ENCODE assay signal across 8 cellular contexts in genomic region chr2:98148968-98149697, GRCh38.
DNase-seq lines count a peak whose midpoint lies in the region; ATAC-seq and TF ChIP-seq lines count a peak whose summit lies in the region.

No MANE protein-coding gene starts in this region.

- H3K4me1 Mint-ChIP-seq in activated T-cell treated with anti-CD3 and anti-CD28 coated beads, Interleukin-2, amount 50 U/mL, for 72 hours (ENCODE audit: low read depth) = peaks cover 4% of the 10 kb centered on the region
- no peaks in the 10 kb centered on the region for H3K4me1 Mint-ChIP-seq in activated T-helper 2 cell treated with anti-CD3 and anti-CD28 coated beads, Interferon-gamma antibody, Interleukin-2, Interleukin-4, amounts not matched to agents 10 μg/mL and 5 μg/mL and 100 μg/mL, durations not matched to agents 14 hours and 24 hours and 36 hours (ENCODE audit: low read depth)

- DNase-seq in activated T-cell treated with anti-CD3 and anti-CD28 coated beads, Interleukin-2, amount 50 U/mL, for 72 hours = peak; percentile 6 to 11
- DNase-seq in activated T-cell treated with anti-CD3 and anti-CD28 coated beads, Interleukin-2, amount 50 U/mL, for 48 hours = no peak
- peak; percentile 12 for DNase-seq in activated T-helper 2 cell treated with anti-CD3 and anti-CD28 coated beads, Interferon-gamma antibody, Interleukin-2, Interleukin-4, amounts not matched to agents 10 μg/mL and 5 μg/mL and 100 μg/mL, durations not matched to agents 14 hours and 24 hours and 36 hours (ENCODE audit: low spot score)
- peak in 1 of 2 donors; percentile 39 for DNase-seq in heart right ventricle
- no peak for DNase-seq in stomach
- no peak for DNase-seq in NCI-H146 (lab: John Stamatoyannopoulos, UW)

- 34 to 49% methylated on average over 5 of the region's 5 CpGs for WGBS in heart right ventricle, 2 donors
- 15 to 39% (median 22%) methylated on average over 5 of the region's 5 CpGs for WGBS in stomach, 5 donors

- H3K27me3 Mint-ChIP-seq in activated T-cell treated with anti-CD3 and anti-CD28 coated beads, Interleukin-2, amount 50 U/mL, for 72 hours (ENCODE audit: low read depth) = peaks cover 10% of the 10 kb centered on the region
- H3K27me3 Mint-ChIP-seq in activated T-helper 2 cell treated with anti-CD3 and anti-CD28 coated beads, Interferon-gamma antibody, Interleukin-2, Interleukin-4, amounts not matched to agents 10 μg/mL and 5 μg/mL and 100 μg/mL, durations not matched to agents 14 hours and 24 hours and 36 hours (ENCODE audit: low read depth) = peaks cover 5% of the 10 kb centered on the region

- ATAC-seq in activated T-cell treated with anti-CD3 and anti-CD28 coated beads, Interleukin-2, amount 50 U/mL, for 72 hours (replicated peaks in 1 of 2) = peak; percentile 89 to 95
- ATAC-seq in heart right ventricle (peak; percentile 46 to 84 (median 74)), GM19467 (IDR thresholded peaks at IDR 0.05; ENCODE audit: unreplicated experiment) (no peak), HG03097 (IDR thresholded peaks at IDR 0.05; ENCODE audit: low FRiP score, unreplicated experiment) (no peak)

- peak in 3 of 9 donors; percentile 17 to 25 (median 21) for TF ChIP-seq CTCF in heart right ventricle (IDR thresholded peaks at IDR 0.05)
- peak in 1 of 7 experiments; percentile 6 for TF ChIP-seq CTCF in stomach (IDR thresholded peaks at IDR 0.05)

- peaks cover 0 to 2% of the 10 kb centered on the region in 2 donors for H3K9me3 Mint-ChIP-seq in activated T-cell treated with anti-CD3 and anti-CD28 coated beads, Interleukin-2, amount 50 U/mL, for 72 hours
- H3K9me3 Mint-ChIP-seq in activated T-helper 2 cell treated with anti-CD3 and anti-CD28 coated beads, Interferon-gamma antibody, Interleukin-2, Interleukin-4, amounts not matched to agents 10 μg/mL and 5 μg/mL and 100 μg/mL, durations not matched to agents 14 hours and 24 hours and 36 hours = peaks cover 9% of the 10 kb centered on the region

- no peak overlapping the region for H3K27ac Mint-ChIP-seq in activated T-cell treated with anti-CD3 and anti-CD28 coated beads, Interleukin-2, amount 50 U/mL, for 72 hours
- no peak overlapping the region for H3K27ac Mint-ChIP-seq in activated T-helper 2 cell treated with anti-CD3 and anti-CD28 coated beads, Interferon-gamma antibody, Interleukin-2, Interleukin-4, amounts not matched to agents 10 μg/mL and 5 μg/mL and 100 μg/mL, durations not matched to agents 14 hours and 24 hours and 36 hours

- no peak for TF ChIP-seq EP300 in stomach (IDR thresholded peaks at IDR 0.05)

- H3K4me1 ChIP-seq in heart right ventricle = peaks cover 0 to 22% (median 10%) of the 10 kb centered on the region in 9 donors
- peaks cover 0 to 19% (median 2%) of the 10 kb centered on the region in 4 donors for H3K4me1 ChIP-seq in stomach

- H3K27me3 ChIP-seq in heart right ventricle = no peaks in the 10 kb centered on the region
- no peaks in the 10 kb centered on the region for H3K27me3 ChIP-seq in stomach

- peak overlapping the region in 7 of 10 donors; percentile 19 to 71 (median 29) for H3K27ac ChIP-seq in heart right ventricle
- peak overlapping the region in 2 of 5 donors; percentile 43 to 51 for H3K27ac ChIP-seq in stomach

- no peak for TF ChIP-seq POLR2A in stomach (IDR thresholded peaks at IDR 0.05)

- peaks cover 0 to 5% of the 10 kb centered on the region in 2 donors for H3K36me3 Mint-ChIP-seq in activated T-cell treated with anti-CD3 and anti-CD28 coated beads, Interleukin-2, amount 50 U/mL, for 72 hours (ENCODE audit: insufficient read depth in 2 of 2)
- no peaks in the 10 kb centered on the region for H3K36me3 Mint-ChIP-seq in activated T-helper 2 cell treated with anti-CD3 and anti-CD28 coated beads, Interferon-gamma antibody, Interleukin-2, Interleukin-4, amounts not matched to agents 10 μg/mL and 5 μg/mL and 100 μg/mL, durations not matched to agents 14 hours and 24 hours and 36 hours (ENCODE audit: low read depth)

- no peaks in the 10 kb centered on the region for H3K36me3 ChIP-seq in heart right ventricle
- no peaks in the 10 kb centered on the region for H3K36me3 ChIP-seq in stomach

- intact Hi-C loops in activated T-helper 2 cell treated with anti-CD3 and anti-CD28 coated beads, Interferon-gamma antibody, Interleukin-2, Interleukin-4, amounts not matched to agents 10 μg/mL and 5 μg/mL and 100 μg/mL, durations not matched to agents 14 hours and 24 hours and 36 hours (cut with micrococcal nuclease) = no loop called here
- intact Hi-C loops in heart right ventricle (cut with DNase I) (no loop called here), stomach (cut with DNase I; ENCODE audit: low total_unique reads) (no loop called here)

- H3K4me3 Mint-ChIP-seq in activated T-cell treated with anti-CD3 and anti-CD28 coated beads, Interleukin-2, amount 50 U/mL, for 72 hours = peak overlapping the region; percentile 36 to 51
- no peak overlapping the region for H3K4me3 Mint-ChIP-seq in activated T-helper 2 cell treated with anti-CD3 and anti-CD28 coated beads, Interferon-gamma antibody, Interleukin-2, Interleukin-4, amounts not matched to agents 10 μg/mL and 5 μg/mL and 100 μg/mL, durations not matched to agents 14 hours and 24 hours and 36 hours (ENCODE audit: low read depth)

- H3K9me3 ChIP-seq in heart right ventricle (peaks cover 0 to 16% (median 0%) of the 10 kb centered on the region in 11 donors), stomach (no peaks in the 10 kb centered on the region)

- H3K4me3 ChIP-seq in heart right ventricle (peak overlapping the region in 6 of 10 donors; percentile 15 to 39 (median 30)), stomach (peak overlapping the region in 3 of 4 donors; percentile 2 to 11 (median 7))

Comparison
In these comparisons a context has a peak if more than half of its experiments do, and no peak if none do; other contexts are left out.
1. DNase-seq: peak in activated T-cell treated with anti-CD3 and anti-CD28 coated beads, Interleukin-2, amount 50 U/mL, for 72 hours (2 of 2) and activated T-helper 2 cell treated with anti-CD3 and anti-CD28 coated beads, Interferon-gamma antibody, Interleukin-2, Interleukin-4, amounts not matched to agents 10 μg/mL and 5 μg/mL and 100 μg/mL, durations not matched to agents 14 hours and 24 hours and 36 hours (single experiment); none in activated T-cell treated with anti-CD3 and anti-CD28 coated beads, Interleukin-2, amount 50 U/mL, for 48 hours (0 of 2), stomach (single experiment) and NCI-H146 (single experiment).
2. ATAC-seq: peak in activated T-cell treated with anti-CD3 and anti-CD28 coated beads, Interleukin-2, amount 50 U/mL, for 72 hours (2 of 2) and heart right ventricle (8 of 8); none in GM19467 (single experiment) and HG03097 (single experiment).